7 cellular contexts compared by ENCODE assay signal in the genomic region with DNA sequence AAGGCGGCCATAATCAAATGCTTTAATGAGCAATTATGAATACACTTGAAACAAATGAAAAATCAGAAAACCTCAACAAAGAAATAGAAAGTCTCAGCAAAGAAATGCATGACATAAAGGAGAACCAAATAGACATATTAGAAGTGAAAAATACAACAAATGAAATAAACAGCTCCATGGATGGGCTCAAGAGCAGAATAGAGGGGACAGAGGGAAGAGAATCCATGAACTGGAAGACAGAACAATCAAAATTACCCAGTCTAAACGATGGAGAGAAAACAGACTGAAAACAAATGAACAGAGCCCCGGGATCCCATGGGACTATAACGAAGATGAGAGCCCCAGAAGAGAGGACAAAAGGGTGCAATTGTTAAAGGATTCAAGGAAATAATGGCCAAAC.
"Had no signal": no experiment of that assay in that cellular context is flagged by ENCODE, and none has a peak within 500 bp of the region (broad histone marks: within the 10 kb centered on the region; RNA-seq: fewer than 3 reads in every experiment).

No MANE protein-coding gene starts in this region.

- ATAC-seq: K562 had no signal

- FAIRE-seq: HTR-8/SVneo, K562 had no signal

- H3K4me2 ChIP-seq: KMS-11 had no signal

- H3K27ac ChIP-seq: HL-60, KMS-11 had no signal

- H3K4me3 ChIP-seq: K562 had no signal

- H3K9ac ChIP-seq: KMS-11 had no signal

- DNase-seq: IMR-90, KBM-7, KG1 had no signal
